Comparison of ENCODE assay signal across 14 cellular contexts in the genomic region with DNA sequence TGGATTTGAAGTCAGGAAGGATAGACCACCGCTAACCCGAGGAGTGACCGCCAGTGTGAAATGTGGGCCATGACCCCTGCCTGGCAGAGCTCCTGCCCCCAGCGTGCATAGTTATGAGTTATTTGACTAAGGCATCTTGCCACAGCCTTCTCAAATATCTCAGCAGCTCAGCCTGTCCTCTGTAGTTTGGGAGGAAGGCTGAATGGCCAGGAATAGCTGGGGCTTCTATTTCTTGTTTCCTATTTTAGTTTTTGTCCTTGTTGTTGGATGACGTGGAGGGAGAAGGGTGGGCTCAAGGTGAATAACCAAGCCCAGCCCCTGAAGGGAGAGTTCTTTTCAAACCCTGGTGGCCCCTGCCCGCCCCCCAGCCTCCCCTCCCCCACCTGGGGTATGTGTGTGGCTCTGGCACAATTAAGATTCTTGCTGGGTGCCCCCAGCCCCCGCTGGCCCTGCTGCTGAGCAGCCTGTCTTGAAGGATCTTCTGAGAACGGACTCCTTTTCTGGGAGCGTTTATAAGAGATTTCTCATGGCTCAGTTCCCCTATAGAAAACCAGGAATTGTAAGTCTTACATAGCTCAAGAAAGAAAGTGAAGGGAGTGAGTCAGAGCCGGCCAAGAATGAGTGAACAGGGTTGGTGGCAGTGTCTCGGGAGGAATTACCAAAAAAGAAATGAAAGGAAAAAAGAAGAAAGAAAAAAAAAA.
DNase-seq lines count a peak whose midpoint lies in the region; TF ChIP-seq lines count a peak whose summit lies in the region.
"Had no signal": no experiment of that assay in that cellular context is flagged by ENCODE, and none has a peak within 500 bp of the region (broad histone marks: within the 10 kb centered on the region; RNA-seq: fewer than 3 reads in every experiment).

No MANE protein-coding gene starts in this region.

- H3K9me3 ChIP-seq in right atrium auricular region, result no peaks in the 10 kb centered on the region
- H3K9me3 ChIP-seq: stomach had no signal

- H3K27ac Mint-ChIP-seq in activated naive CD8-positive, alpha-beta T cell treated with anti-CD3 and anti-CD28 coated beads for 36 hours, result no peak overlapping the region
- H3K27ac Mint-ChIP-seq: activated T-helper 17 cell treated with anti-CD3 and anti-CD28 coated beads, Interleukin-2, amount 50 U/mL, for 72 hours had no signal

- H3K27ac ChIP-seq in brain microvascular endothelial cell (no peak overlapping the region), right atrium auricular region (peak overlapping the region; percentile 57 to 64)

- H3K4me3 ChIP-seq in brain microvascular endothelial cell (ENCODE audit: low read depth, low read length) (no peak overlapping the region), right atrium auricular region (no peak overlapping the region)
- H3K4me3 ChIP-seq: stomach had no signal

- TF ChIP-seq CTCF in brain microvascular endothelial cell (IDR thresholded peaks at IDR 0.05; ENCODE audit: low read depth, low read length, missing control alignments), result no peak
- TF ChIP-seq CTCF in right atrium auricular region (IDR thresholded peaks at IDR 0.05), result no peak

- no peaks in the 10 kb centered on the region for H3K9me3 Mint-ChIP-seq in activated naive CD8-positive, alpha-beta T cell treated with anti-CD3 and anti-CD28 coated beads for 36 hours
- H3K9me3 Mint-ChIP-seq: activated T-helper 17 cell treated with anti-CD3 and anti-CD28 coated beads, Interleukin-2, amount 50 U/mL, for 72 hours had no signal

- H3K4me3 Mint-ChIP-seq in activated naive CD8-positive, alpha-beta T cell treated with anti-CD3 and anti-CD28 coated beads for 36 hours, result no peak overlapping the region
- H3K4me3 Mint-ChIP-seq: activated T-helper 17 cell treated with anti-CD3 and anti-CD28 coated beads, Interleukin-2, amount 50 U/mL, for 72 hours; naive thymus-derived CD8-positive, alpha-beta T cell had no signal

- no peaks in the 10 kb centered on the region for H3K36me3 ChIP-seq in brain microvascular endothelial cell (replicated peaks)
- H3K36me3 ChIP-seq in right atrium auricular region, result no peaks in the 10 kb centered on the region
- H3K36me3 ChIP-seq: stomach had no signal

- H3K4me1 Mint-ChIP-seq in activated naive CD8-positive, alpha-beta T cell treated with anti-CD3 and anti-CD28 coated beads for 36 hours, result no peaks in the 10 kb centered on the region
- H3K4me1 Mint-ChIP-seq: activated T-helper 17 cell treated with anti-CD3 and anti-CD28 coated beads, Interleukin-2, amount 50 U/mL, for 72 hours; naive thymus-derived CD8-positive, alpha-beta T cell had no signal

- peaks cover 0 to 19% of the 10 kb centered on the region in 2 donors for H3K4me1 ChIP-seq in right atrium auricular region

- H3K27me3 ChIP-seq in brain microvascular endothelial cell (replicated peaks) (no peaks in the 10 kb centered on the region), right atrium auricular region (no peaks in the 10 kb centered on the region)
- H3K27me3 ChIP-seq: stomach had no signal

- DNase-seq in EL (peak; percentile 18), brain microvascular endothelial cell (peak; percentile 58), right atrium auricular region (ENCODE audit: low spot score) (no peak), retina (peak; percentile 64), NCI-H146 treated with DMSO at 0.1 percent for 48 hours (lab: John Stamatoyannopoulos, UW; ENCODE audit: unreplicated experiment) (no peak), UCSD-AML1 (lab: John Stamatoyannopoulos, UW; ENCODE audit: unreplicated experiment) (no peak), cerebellar cortex (ENCODE audit: low spot score) (no peak)
- no peak for DNase-seq in activated naive CD8-positive, alpha-beta T cell treated with anti-CD3 and anti-CD28 coated beads for 36 hours
- DNase-seq: activated CD4-positive, alpha-beta T cell treated with anti-CD3 and anti-CD28 coated beads for 1 hour; naive thymus-derived CD8-positive, alpha-beta T cell; NCI-H524; stimulated activated CD4-positive, alpha-beta T cell treated with anti-CD3 and anti-CD28 coated beads, Interleukin-2, amount 100 ng/mL, for 24 hours; stomach had no signal

- in situ Hi-C loops in brain microvascular endothelial cell (cut with HindIII; ENCODE audit: low pct_ligation_motif_present, low sequenced_read_pairs), result no loop called here

- no peaks in the 10 kb centered on the region for H3K36me3 Mint-ChIP-seq in activated naive CD8-positive, alpha-beta T cell treated with anti-CD3 and anti-CD28 coated beads for 36 hours
- H3K36me3 Mint-ChIP-seq: naive thymus-derived CD8-positive, alpha-beta T cell had no signal

- no peaks in the 10 kb centered on the region for H3K27me3 Mint-ChIP-seq in activated naive CD8-positive, alpha-beta T cell treated with anti-CD3 and anti-CD28 coated beads for 36 hours
- H3K27me3 Mint-ChIP-seq: activated T-helper 17 cell treated with anti-CD3 and anti-CD28 coated beads, Interleukin-2, amount 50 U/mL, for 72 hours had no signal

Comparison
In these comparisons a context has a peak if more than half of its experiments do, and no peak if none do; other contexts are left out.
1. DNase-seq: peak in EL (single experiment), brain microvascular endothelial cell (single experiment) and retina (single experiment); none in right atrium auricular region (single experiment), activated naive CD8-positive, alpha-beta T cell treated with anti-CD3 and anti-CD28 coated beads for 36 hours (single experiment), NCI-H146 treated with DMSO at 0.1 percent for 48 hours (single experiment), UCSD-AML1 (single experiment) and cerebellar cortex (single experiment).